In genomic region chr10:80760914-80761371, GRCh38 we compare ENCODE assay signal across 22 cellular contexts.
DNase-seq lines count a peak whose midpoint lies in the region; ATAC-seq and TF ChIP-seq lines count a peak whose summit lies in the region.
"Had no signal": no experiment of that assay in that cellular context is flagged by ENCODE, and none has a peak within 500 bp of the region (broad histone marks: within the 10 kb centered on the region; RNA-seq: fewer than 3 reads in every experiment).

No MANE protein-coding gene starts in this region.

- H3K27ac Mint-ChIP-seq in stimulated activated naive B cell treated with anti-CD40 and anti-IgM and Interleukin-4, amounts not matched to agents 10 μg/mL and 1 μg/mL and 100 μg/mL, for 72 hours = no peak overlapping the region
- no peak overlapping the region for H3K27ac Mint-ChIP-seq in CD4-positive, alpha-beta T cell
- no peak overlapping the region for H3K27ac Mint-ChIP-seq in Caco-2 (ENCODE audit: unreplicated experiment)
- H3K27ac Mint-ChIP-seq: activated CD4-positive, alpha-beta memory T cell treated with anti-CD3 and anti-CD28 coated beads, Interleukin-2, amount 10 ng/mL, durations not matched to agents 7 days and 5 days; IgD-negative memory B cell; memory B cell; naive thymus-derived CD8-positive, alpha-beta T cell; T-helper 17 cell had no signal

- H3K4me1 ChIP-seq in Caco-2 = no peaks in the 10 kb centered on the region
- H3K4me1 ChIP-seq: esophagus squamous epithelium, tibial artery had no signal

- H3K9me3 Mint-ChIP-seq in stimulated activated naive B cell treated with anti-CD40 and anti-IgM and Interleukin-4, amounts not matched to agents 10 μg/mL and 1 μg/mL and 100 μg/mL, for 72 hours = peaks cover 0 to 2% of the 10 kb centered on the region in 2 donors
- no peaks in the 10 kb centered on the region for H3K9me3 Mint-ChIP-seq in CD4-positive, alpha-beta T cell
- H3K9me3 Mint-ChIP-seq in Caco-2 (ENCODE audit: unreplicated experiment) = no peaks in the 10 kb centered on the region
- H3K9me3 Mint-ChIP-seq: activated CD4-positive, alpha-beta memory T cell treated with anti-CD3 and anti-CD28 coated beads, Interleukin-2, amount 10 ng/mL, durations not matched to agents 7 days and 5 days; memory B cell; naive thymus-derived CD8-positive, alpha-beta T cell had no signal

- DNase-seq in stimulated activated naive B cell treated with anti-CD40 and anti-IgM and Interleukin-4, amounts not matched to agents 10 μg/mL and 1 μg/mL and 100 μg/mL, for 72 hours = no peak
- DNase-seq in CD4-positive, alpha-beta T cell = no peak
- DNase-seq in Caco-2 = no peak
- DNase-seq: activated CD4-positive, alpha-beta memory T cell treated with anti-CD3 and anti-CD28 coated beads, Interleukin-2, amount 10 ng/mL, durations not matched to agents 7 days and 5 days; activated naive CD4-positive, alpha-beta T cell treated with anti-CD3 and anti-CD28 coated beads, Interleukin-2, amount 50 U/mL, for 16 hours; activated T-cell treated with anti-CD3 and anti-CD28 coated beads, Interleukin-2, amount 50 U/mL, for 1 hour; AML-193; effector memory CD4-positive, alpha-beta T cell; EL; esophagus squamous epithelium; naive thymus-derived CD8-positive, alpha-beta T cell; NCI-H774; PC-3; stimulated activated naive CD4-positive, alpha-beta T cell treated with Interleukin-2 at 50 U/mL for 16 hours; T-helper 17 cell; tibial artery had no signal

- intact Hi-C loops in CD4-positive, alpha-beta T cell (cut with DNase I, micrococcal nuclease) = no loop called here
- intact Hi-C loops in Caco-2 (cut with micrococcal nuclease; ENCODE audit: unreplicated experiment) = no loop called here

- H3K4me1 Mint-ChIP-seq in stimulated activated naive B cell treated with anti-CD40 and anti-IgM and Interleukin-4, amounts not matched to agents 10 μg/mL and 1 μg/mL and 100 μg/mL, for 72 hours = peaks cover 4 to 6% of the 10 kb centered on the region in 2 donors
- H3K4me1 Mint-ChIP-seq in CD4-positive, alpha-beta T cell (ENCODE audit: low read depth) = no peaks in the 10 kb centered on the region
- H3K4me1 Mint-ChIP-seq in Caco-2 (ENCODE audit: low read depth, unreplicated experiment) = peaks cover 5% of the 10 kb centered on the region
- H3K4me1 Mint-ChIP-seq: activated CD4-positive, alpha-beta memory T cell treated with anti-CD3 and anti-CD28 coated beads, Interleukin-2, amount 10 ng/mL, durations not matched to agents 7 days and 5 days; memory B cell; naive thymus-derived CD8-positive, alpha-beta T cell; T-helper 17 cell had no signal

- no peaks in the 10 kb centered on the region for H3K9me3 ChIP-seq in CD4-positive, alpha-beta T cell (ENCODE audit: control insufficient read depth, low read length)
- H3K9me3 ChIP-seq in Caco-2 = no peaks in the 10 kb centered on the region
- H3K9me3 ChIP-seq: esophagus squamous epithelium, tibial artery had no signal

- CTCF ChIA-PET in CD4-positive, alpha-beta T cell (lab: Charles Lee) = no interaction called here
- CTCF ChIA-PET in Caco-2 (lab: Charles Lee) = no interaction called here

- POLR2A ChIA-PET in CD4-positive, alpha-beta T cell (lab: Charles Lee) = no interaction called here
- POLR2A ChIA-PET in Caco-2 (lab: Charles Lee) = no interaction called here

- ATAC-seq in GM18858 (IDR thresholded peaks at IDR 0.05; ENCODE audit: unreplicated experiment) (peak; percentile 70), GM21526 (IDR thresholded peaks at IDR 0.05; ENCODE audit: low FRiP score, unreplicated experiment) (peak; percentile 62), HG03175 (IDR thresholded peaks at IDR 0.05; ENCODE audit: unreplicated experiment) (peak; percentile 55), HG03159 (IDR thresholded peaks at IDR 0.05; ENCODE audit: unreplicated experiment) (no peak)
- peak; percentile 69 to 84 for ATAC-seq in stimulated activated naive B cell treated with anti-CD40 and anti-IgM and Interleukin-4, amounts not matched to agents 10 μg/mL and 1 μg/mL and 100 μg/mL, for 72 hours (replicated peaks)
- ATAC-seq in CD4-positive, alpha-beta T cell (ENCODE audit: poor library complexity) = no peak
- ATAC-seq: naive thymus-derived CD8-positive, alpha-beta T cell; PC-3; T-helper 17 cell had no signal

- BruUV-seq in Caco-2 (replicated peaks; lab: Mats Ljungman, UMichigan) = no TSS peak

- no peaks in the 10 kb centered on the region for H3K36me3 Mint-ChIP-seq in stimulated activated naive B cell treated with anti-CD40 and anti-IgM and Interleukin-4, amounts not matched to agents 10 μg/mL and 1 μg/mL and 100 μg/mL, for 72 hours
- H3K36me3 Mint-ChIP-seq in CD4-positive, alpha-beta T cell (ENCODE audit: low read depth) = no peaks in the 10 kb centered on the region
- no peaks in the 10 kb centered on the region for H3K36me3 Mint-ChIP-seq in Caco-2 (ENCODE audit: insufficient read depth, unreplicated experiment)
- H3K36me3 Mint-ChIP-seq: memory B cell; naive thymus-derived CD8-positive, alpha-beta T cell had no signal

- no peak overlapping the region for H3K4me3 Mint-ChIP-seq in stimulated activated naive B cell treated with anti-CD40 and anti-IgM and Interleukin-4, amounts not matched to agents 10 μg/mL and 1 μg/mL and 100 μg/mL, for 72 hours
- H3K4me3 Mint-ChIP-seq in CD4-positive, alpha-beta T cell = no peak overlapping the region
- no peak overlapping the region for H3K4me3 Mint-ChIP-seq in Caco-2 (ENCODE audit: unreplicated experiment)
- H3K4me3 Mint-ChIP-seq: activated CD4-positive, alpha-beta memory T cell treated with anti-CD3 and anti-CD28 coated beads, Interleukin-2, amount 10 ng/mL, durations not matched to agents 7 days and 5 days; IgD-negative memory B cell; memory B cell; naive thymus-derived CD8-positive, alpha-beta T cell; T-helper 17 cell had no signal

- H3K4me3 ChIP-seq in Caco-2 (ENCODE audit: low read depth, low read length) = no peak overlapping the region
- H3K4me3 ChIP-seq: esophagus squamous epithelium, tibial artery had no signal

- no peaks in the 10 kb centered on the region for H3K36me3 ChIP-seq in Caco-2 (ENCODE audit: control insufficient read depth, insufficient read depth, low read length)
- H3K36me3 ChIP-seq: esophagus squamous epithelium, tibial artery had no signal

- peaks cover 0 to 5% of the 10 kb centered on the region in 2 donors for H3K27me3 Mint-ChIP-seq in stimulated activated naive B cell treated with anti-CD40 and anti-IgM and Interleukin-4, amounts not matched to agents 10 μg/mL and 1 μg/mL and 100 μg/mL, for 72 hours
- peaks cover 17% of the 10 kb centered on the region for H3K27me3 Mint-ChIP-seq in CD4-positive, alpha-beta T cell
- H3K27me3 Mint-ChIP-seq in Caco-2 (ENCODE audit: insufficient read depth, unreplicated experiment) = no peaks in the 10 kb centered on the region
- H3K27me3 Mint-ChIP-seq: activated CD4-positive, alpha-beta memory T cell treated with anti-CD3 and anti-CD28 coated beads, Interleukin-2, amount 10 ng/mL, durations not matched to agents 7 days and 5 days had no signal

- H3K27ac ChIP-seq in CD4-positive, alpha-beta T cell (ENCODE audit: low read depth, low read length) = no peak overlapping the region
- H3K27ac ChIP-seq: esophagus squamous epithelium, tibial artery had no signal

- no peaks in the 10 kb centered on the region for H3K27me3 ChIP-seq in CD4-positive, alpha-beta T cell (ENCODE audit: control insufficient read depth, insufficient read depth, low read length)
- no peaks in the 10 kb centered on the region for H3K27me3 ChIP-seq in Caco-2 (replicated peaks; ENCODE audit: control insufficient read depth, insufficient read depth, low read length)
- H3K27me3 ChIP-seq: esophagus squamous epithelium, tibial artery had no signal

- TF ChIP-seq CTCF in CD4-positive, alpha-beta T cell (IDR thresholded peaks at IDR 0.05) = no peak
- TF ChIP-seq CTCF in Caco-2 (IDR thresholded peaks at IDR 0.05; ENCODE audit: insufficient read depth in 1 of 2, low read depth in 1 of 2, low read length in 1 of 2, severe bottlenecking in 1 of 2, unreplicated experiment in 1 of 2) = no peak

Comparison
In these comparisons a context has a peak if more than half of its experiments do, and no peak if none do; other contexts are left out.
1. ATAC-seq: peak in GM18858 (single experiment), GM21526 (single experiment), HG03175 (single experiment) and stimulated activated naive B cell treated with anti-CD40 and anti-IgM and Interleukin-4, amounts not matched to agents 10 μg/mL and 1 μg/mL and 100 μg/mL, for 72 hours (2 of 2); none in CD4-positive, alpha-beta T cell (single experiment) and HG03159 (single experiment).